ENCODE assay signal across 20 cellular contexts in the genomic region with DNA sequence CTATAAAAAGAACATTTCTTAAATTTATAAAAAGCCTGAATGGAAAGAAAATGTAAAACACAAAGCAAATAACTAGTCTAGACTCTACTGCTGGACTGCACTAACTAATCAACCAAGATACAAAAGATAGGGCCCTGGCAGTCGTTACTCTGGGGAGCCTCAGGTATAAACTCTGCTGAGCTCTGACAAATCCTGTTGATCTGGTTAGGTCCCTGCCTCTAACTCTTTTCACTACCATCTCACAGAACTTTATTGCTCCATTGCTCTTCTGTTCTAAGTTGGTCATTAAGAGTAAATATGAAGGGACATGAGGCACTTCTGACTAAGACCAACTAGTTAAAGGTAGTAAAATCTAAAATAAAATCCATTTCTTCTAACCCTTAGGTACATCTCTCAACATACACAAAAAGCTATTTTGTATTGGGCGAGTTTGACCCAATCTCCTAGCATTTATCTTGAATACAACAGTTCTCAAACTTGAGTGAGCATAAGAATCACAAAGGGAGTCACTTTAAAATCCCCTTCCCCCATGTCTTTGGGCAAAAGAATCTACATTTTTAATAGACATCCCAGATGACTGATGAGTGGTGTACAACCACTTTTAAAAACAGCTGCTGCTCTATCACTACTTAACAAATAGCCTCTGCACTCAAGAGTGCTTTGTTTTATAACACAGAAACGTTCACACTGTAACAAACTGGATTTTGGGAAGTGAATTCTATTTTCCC. TPM values are rescaled to one million over a fixed set of nuclear protein-coding genes. Genes with fewer than 3 reads are reported as not detected.
DNase-seq lines count a peak whose midpoint lies in the region; ATAC-seq and TF ChIP-seq lines count a peak whose summit lies in the region.
"Had no signal": no experiment of that assay in that cellular context is flagged by ENCODE, and none has a peak within 500 bp of the region (broad histone marks: within the 10 kb centered on the region; RNA-seq: fewer than 3 reads in every experiment).

No MANE protein-coding gene starts in this region.

- no peak for TF ChIP-seq POLR2A in thyroid gland (IDR thresholded peaks at IDR 0.05)

- no peaks in the 10 kb centered on the region for H3K27me3 ChIP-seq in neural progenitor cell
- H3K27me3 ChIP-seq in thyroid gland = no peaks in the 10 kb centered on the region
- H3K27me3 ChIP-seq: cardiac muscle cell, dorsolateral prefrontal cortex, testis had no signal

- peaks cover 2% of the 10 kb centered on the region for H3K27me3 Mint-ChIP-seq in neural progenitor cell (ENCODE audit: insufficient read depth, low read depth)

- 74 to 86% methylated on average over 3 of the region's 3 CpGs for whole genome bisulfite sequencing in thyroid gland, 2 donors

- peaks cover 14% of the 10 kb centered on the region for H4K20me1 ChIP-seq in neural progenitor cell (ENCODE audit: low read depth)

- ATAC-seq in GM21381 (IDR thresholded peaks at IDR 0.05; ENCODE audit: unreplicated experiment) (no peak), HG03520 (IDR thresholded peaks at IDR 0.05; ENCODE audit: unreplicated experiment) (no peak)
- ATAC-seq: activated T-helper 17 cell treated with anti-CD3 and anti-CD28 coated beads, Interleukin-2, amount 50 U/mL, for 72 hours; naive thymus-derived CD8-positive, alpha-beta T cell had no signal

- POLR2A ChIA-PET in HEK293 (lab: Yijun Ruan, JAX) = no interaction called here

- peak; percentile 95 for DNase-seq in NCI-H510A treated with DMSO at 0.1 percent for 48 hours (lab: John Stamatoyannopoulos, UW)
- DNase-seq in epithelial cell of esophagus (ENCODE audit: low read depth) = peak; percentile 29
- peak; percentile 30 for DNase-seq in neural progenitor cell (ENCODE audit: low spot score)
- DNase-seq in epidermal melanocyte (ENCODE audit: insufficient read length, low spot score) = no peak
- DNase-seq in thyroid gland = no peak
- DNase-seq: activated CD4-positive, alpha-beta T cell treated with anti-CD3 and anti-CD28 coated beads for 1 hour; dorsolateral prefrontal cortex; naive thymus-derived CD8-positive, alpha-beta T cell; NCI-H2029; PC-9; stimulated activated CD4-positive, alpha-beta T cell treated with anti-CD3 and anti-CD28 coated beads, Interleukin-12 subunit alpha, Interleukin-12 subunit beta, amount 100 ng/mL, for 4 hours; T1000; testis had no signal

- H3K36me3 ChIP-seq in HEK293 (ENCODE audit: control insufficient read depth in 2 of 2, insufficient read depth in 1 of 2, low read length in 2 of 2) (no peaks in the 10 kb centered on the region; a peak in 1 of 3 replicates), neural progenitor cell (no peaks in the 10 kb centered on the region), thyroid gland (no peaks in the 10 kb centered on the region)
- H3K36me3 ChIP-seq: cardiac muscle cell had no signal

- CTCF ChIA-PET in HEK293 (lab: Yijun Ruan, JAX) = interaction anchor here (1.0 kb wide), 1 partner anchor 254 kb away, joined by 3 read pairs; no protein-coding TSS in a partner anchor

- H3F3A ChIP-seq in neural progenitor cell (ENCODE audit: low read depth) = peaks cover 33% of the 10 kb centered on the region

- no peak overlapping the region for H2AFZ ChIP-seq in neural progenitor cell (replicated peaks)
- H2AFZ ChIP-seq: PC-9 had no signal

- H3K79me2 ChIP-seq in neural progenitor cell (ENCODE audit: low read depth) = peaks cover 77% of the 10 kb centered on the region

- H3K4me1 ChIP-seq in HEK293 (ENCODE audit: control insufficient read depth, insufficient read depth, low read length) = peaks cover 14% of the 10 kb centered on the region
- H3K4me1 ChIP-seq in neural progenitor cell = peaks cover 58% of the 10 kb centered on the region
- H3K4me1 ChIP-seq in thyroid gland = peaks cover 0 to 16% of the 10 kb centered on the region in 2 donors
- H3K4me1 ChIP-seq: testis had no signal

- H3K4me3 Mint-ChIP-seq in neural progenitor cell = peak overlapping the region; percentile 99
- H3K4me3 Mint-ChIP-seq: activated T-helper 17 cell treated with anti-CD3 and anti-CD28 coated beads, Interleukin-2, amount 50 U/mL, for 72 hours; B cell; naive thymus-derived CD8-positive, alpha-beta T cell had no signal

- no peaks in the 10 kb centered on the region for H3K9me3 Mint-ChIP-seq in neural progenitor cell
- H3K9me3 Mint-ChIP-seq: activated T-helper 17 cell treated with anti-CD3 and anti-CD28 coated beads, Interleukin-2, amount 50 U/mL, for 72 hours; naive thymus-derived CD8-positive, alpha-beta T cell had no signal

- H3K4me2 ChIP-seq in neural progenitor cell = peak overlapping the region; percentile 99
- H3K4me2 ChIP-seq: PC-9 had no signal

- intact Hi-C loops in thyroid gland (cut with DNase I) = no loop called here

- no peaks in the 10 kb centered on the region for H3K36me3 Mint-ChIP-seq in neural progenitor cell
- H3K36me3 Mint-ChIP-seq: naive thymus-derived CD8-positive, alpha-beta T cell had no signal

- TF ChIP-seq CTCF in HEK293 (tag by site-specific recombination; IDR thresholded peaks at IDR 0.05) (no peak), epithelial cell of esophagus (IDR thresholded peaks at IDR 0.05; ENCODE audit: insufficient read depth, low read depth, low read length, missing control alignments) (no peak), neural progenitor cell (IDR thresholded peaks at IDR 0.05) (no peak), thyroid gland (IDR thresholded peaks at IDR 0.05) (no peak)

- H3K27ac ChIP-seq in HEK293 (ENCODE audit: extremely low read depth, low read depth, low read length) (no peak overlapping the region), neural progenitor cell (no peak overlapping the region), thyroid gland (no peak overlapping the region)
- H3K27ac ChIP-seq: cardiac muscle cell, PC-9, testis had no signal

- H3K27ac Mint-ChIP-seq in neural progenitor cell = no peak overlapping the region
- H3K27ac Mint-ChIP-seq: activated T-helper 17 cell treated with anti-CD3 and anti-CD28 coated beads, Interleukin-2, amount 50 U/mL, for 72 hours; B cell; naive thymus-derived CD8-positive, alpha-beta T cell had no signal

- H3K4me1 Mint-ChIP-seq in neural progenitor cell = peaks cover 42% of the 10 kb centered on the region
- H3K4me1 Mint-ChIP-seq: activated T-helper 17 cell treated with anti-CD3 and anti-CD28 coated beads, Interleukin-2, amount 50 U/mL, for 72 hours had no signal

- H3K9me3 ChIP-seq in HEK293 (ENCODE audit: control insufficient read depth, insufficient read depth, low read depth, low read length) (no peaks in the 10 kb centered on the region), neural progenitor cell (ENCODE audit: low read depth) (no peaks in the 10 kb centered on the region), thyroid gland (no peaks in the 10 kb centered on the region)
- H3K9me3 ChIP-seq: testis had no signal

- no peak overlapping the region for H3K9ac ChIP-seq in neural progenitor cell

- H3K4me3 ChIP-seq in HEK293 (ENCODE audit: low read depth, low read length) (no peak overlapping the region), epithelial cell of esophagus (ENCODE audit: low read length) (no peak overlapping the region), neural progenitor cell (peak overlapping the region; percentile 97), thyroid gland (replicated peaks in 1 of 3) (no peak overlapping the region)
- H3K4me3 ChIP-seq: lung, PC-9, testis had no signal

TF ChIP-seq in HEK293, 187 proteins besides CTCF, POLR2A, EP300 and RAD21:
- TF ChIP-seq MZF1 (tag by site-specific recombination; IDR thresholded peaks at IDR 0.05; ENCODE audit: borderline replicate concordance) = peak; percentile 57; the same call in 1 of the 2 replicates
- no peak for TF ChIP-seq GLI2 (tag by site-specific recombination; IDR thresholded peaks at IDR 0.05; ENCODE audit: borderline replicate concordance, low read depth)
- no peak for TF ChIP-seq ZNF341 (tag by site-specific recombination; IDR thresholded peaks at IDR 0.05; ENCODE audit: low read depth)

RNA-seq across cellular contexts. Expression of a gene that starts 2.5 kb away (rescaled TPM):
- total RNA-seq in neural progenitor cell (ENCODE audit: low replicate concordance) = 45.0 and 46.6 TPM in 2 replicates
- 1 to 10 TPM; 7.8 to 9.7 (median 9.4) TPM for total RNA-seq in thyroid gland

Comparison
In these comparisons a context has a peak if more than half of its experiments do, and no peak if none do; other contexts are left out.
1. DNase-seq: peak in NCI-H510A treated with DMSO at 0.1 percent for 48 hours (single experiment), epithelial cell of esophagus (single experiment) and neural progenitor cell (single experiment); none in epidermal melanocyte (single experiment) and thyroid gland (0 of 2).